Comparison of ENCODE assay signal across 1 cellular context in the genomic region with DNA sequence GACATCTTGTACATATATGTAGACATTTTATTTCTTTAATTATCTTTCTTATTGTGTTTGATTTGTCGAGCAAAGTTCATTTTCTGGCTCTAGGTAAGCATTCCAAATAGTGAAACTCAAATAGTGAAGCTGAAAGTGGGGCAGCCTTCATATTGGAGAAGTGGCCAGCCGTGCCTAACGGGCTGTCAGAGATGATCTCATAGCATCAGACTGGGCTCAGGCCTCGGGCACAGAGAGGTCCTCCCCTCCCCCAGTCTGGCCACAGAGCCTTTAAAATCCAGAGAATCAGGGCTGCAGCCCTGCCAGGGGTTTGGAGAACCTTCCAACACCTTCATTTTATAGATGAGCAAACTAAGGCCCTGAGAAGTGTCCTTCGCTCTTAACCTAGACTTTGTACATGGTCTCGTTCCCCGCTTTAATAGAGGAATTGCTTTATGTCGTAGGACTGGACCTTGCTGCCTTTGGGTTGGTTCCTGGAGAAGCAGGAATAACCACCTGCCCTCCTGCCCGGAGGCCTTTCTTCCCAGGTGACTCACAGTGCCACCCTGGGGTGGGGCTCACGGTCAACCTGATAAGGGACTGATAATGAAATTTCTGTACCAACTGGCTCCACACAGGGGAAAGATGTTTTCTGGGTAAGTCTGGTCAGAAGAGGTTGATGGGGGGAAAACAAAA.
TF ChIP-seq lines count a peak whose summit lies in the region.

No MANE protein-coding gene starts in this region.

TF ChIP-seq in GM12878, 131 proteins besides CTCF, POLR2A, EP300 and RAD21:
- TF ChIP-seq SMAD5 (IDR thresholded peaks at IDR 0.05; ENCODE audit: low read depth) (no peak), TARDBP (IDR thresholded peaks at IDR 0.05; ENCODE audit: borderline replicate concordance) (no peak), IKZF1 (conservative IDR thresholded peaks at IDR 0.05) (peak; percentile 21; the same call in 1 of the 2 replicates), ZZZ3 (IDR thresholded peaks at IDR 0.05; ENCODE audit: control insufficient read depth, insufficient read length, low read depth) (no peak), SIN3A (IDR thresholded peaks at IDR 0.05; ENCODE audit: low read depth, low read length) (no peak), SPI1 (IDR thresholded peaks at IDR 0.05; ENCODE audit: borderline replicate concordance, insufficient read depth, low read depth, low read length) (peak; percentile 33; the same call in 1 of the 2 replicates), CEBPZ (IDR thresholded peaks at IDR 0.05; ENCODE audit: low read depth, low read length) (no peak), NFXL1 (IDR thresholded peaks at IDR 0.05; ENCODE audit: borderline replicate concordance) (no peak)
